17 cellular contexts compared by ENCODE assay signal in the genomic region with DNA sequence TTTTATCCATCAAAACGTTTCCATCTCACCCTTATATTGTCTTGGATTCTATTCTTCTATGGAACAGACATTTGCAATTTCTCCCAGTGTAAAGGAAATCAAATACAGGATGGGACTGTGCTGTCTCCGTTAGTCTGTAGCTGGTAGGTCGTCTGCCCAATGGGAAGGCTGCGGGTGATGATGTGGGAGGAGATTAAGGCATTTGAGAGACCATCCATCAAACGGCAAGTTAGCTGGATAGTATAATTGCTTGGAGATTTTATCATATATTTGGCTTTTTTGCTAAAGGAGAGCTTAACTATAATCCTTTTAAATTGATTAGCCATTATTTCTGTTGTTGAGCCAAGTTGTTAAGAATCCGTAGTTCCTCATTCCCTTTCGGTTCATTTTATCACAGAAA.
DNase-seq lines count a peak whose midpoint lies in the region; ATAC-seq and TF ChIP-seq lines count a peak whose summit lies in the region.
"Had no signal": no experiment of that assay in that cellular context is flagged by ENCODE, and none has a peak within 500 bp of the region (broad histone marks: within the 10 kb centered on the region; RNA-seq: fewer than 3 reads in every experiment).

No MANE protein-coding gene starts in this region.

- no peaks in the 10 kb centered on the region for H3K27me3 Mint-ChIP-seq in mesothelial cell of epicardium (ENCODE audit: low read depth)
- no peaks in the 10 kb centered on the region for H3K27me3 Mint-ChIP-seq in type B pancreatic cell
- H3K27me3 Mint-ChIP-seq: B cell; CD4-positive, alpha-beta T cell had no signal

- TF ChIP-seq RAD21 in SK-N-SH (IDR thresholded peaks at IDR 0.05; ENCODE audit: low read length), result no peak

- DNase-seq in SK-N-SH, result peak; percentile 42
- peak in 1 of 2 experiments; percentile 48 for DNase-seq in mesothelial cell of epicardium (ENCODE audit: low spot score in 2 of 2, unreplicated experiment in 2 of 2)
- no peak for DNase-seq in type B pancreatic cell (ENCODE audit: extremely low spot score, unreplicated experiment)
- no peak for DNase-seq in HCEC 1CT
- DNase-seq: 8988T; AML-193; Caco-2; Calu3; CD4-positive, alpha-beta T cell; CD8-positive, alpha-beta T cell; DMS79 treated with DMSO at 0.1 percent for 48 hours; GF-D8 had no signal

- peak overlapping the region in 1 of 2 experiments; percentile 27; a peak in 3 of 4 replicates for H3K4me3 ChIP-seq in SK-N-SH (ENCODE audit: low read depth in 2 of 2, low read length in 1 of 2)
- H3K4me3 ChIP-seq: BLaER1 treated with 17β-estradiol and CSF1 and Interleukin-3, amounts not matched to agents 10 nM and 100 nM had no signal

- no peaks in the 10 kb centered on the region for H3K27me3 ChIP-seq in SK-N-SH (ENCODE audit: insufficient read depth)
- H3K27me3 ChIP-seq: BLaER1 treated with 17β-estradiol and CSF1 and Interleukin-3, amounts not matched to agents 10 nM and 100 nM had no signal

- no peaks in the 10 kb centered on the region for H3K36me3 ChIP-seq in SK-N-SH (replicated peaks in 1 of 2; ENCODE audit: control insufficient read depth in 1 of 2, insufficient read depth in 2 of 2, low read length in 1 of 2)
- H3K36me3 ChIP-seq: BLaER1 treated with 17β-estradiol and CSF1 and Interleukin-3, amounts not matched to agents 10 nM and 100 nM had no signal

- no peak for ATAC-seq in GM21423 (IDR thresholded peaks at IDR 0.05; ENCODE audit: unreplicated experiment)
- ATAC-seq in HG03159 (IDR thresholded peaks at IDR 0.05; ENCODE audit: unreplicated experiment), result no peak
- ATAC-seq: CD8-positive, alpha-beta T cell had no signal

- H4K20me1 ChIP-seq in SK-N-SH (ENCODE audit: insufficient read depth), result no peaks in the 10 kb centered on the region
- H4K20me1 ChIP-seq: BLaER1 treated with 17β-estradiol and CSF1 and Interleukin-3, amounts not matched to agents 10 nM and 100 nM had no signal

- H3K79me2 ChIP-seq in SK-N-SH (ENCODE audit: insufficient read depth), result no peaks in the 10 kb centered on the region

- CTCF ChIA-PET in SK-N-SH (lab: Yijun Ruan, JAX), result interaction anchor here (1.2 kb wide), 1 partner anchor 12 kb away, joined by 3 read pairs; no protein-coding TSS in a partner anchor

- H3K9ac ChIP-seq in SK-N-SH, result no peak overlapping the region
- H3K9ac ChIP-seq: BLaER1 treated with 17β-estradiol and CSF1 and Interleukin-3, amounts not matched to agents 10 nM and 100 nM had no signal

- peaks cover 20% of the 10 kb centered on the region for H3K9me3 Mint-ChIP-seq in mesothelial cell of epicardium
- H3K9me3 Mint-ChIP-seq in type B pancreatic cell, result no peaks in the 10 kb centered on the region

- H3K36me3 Mint-ChIP-seq in mesothelial cell of epicardium (peaks cover 19% of the 10 kb centered on the region), type B pancreatic cell (peaks cover 4% of the 10 kb centered on the region)
- H3K36me3 Mint-ChIP-seq: CD8-positive, alpha-beta T cell had no signal

- H3K27ac Mint-ChIP-seq in mesothelial cell of epicardium (peak overlapping the region; percentile 93), type B pancreatic cell (no peak overlapping the region)
- H3K27ac Mint-ChIP-seq: B cell; CD4-positive, alpha-beta T cell; CD8-positive, alpha-beta T cell had no signal

- no peak overlapping the region for H3K27ac ChIP-seq in SK-N-SH (ENCODE audit: low read depth in 2 of 2, low read length in 1 of 2)
- H3K27ac ChIP-seq: BLaER1 treated with 17β-estradiol and CSF1 and Interleukin-3, amounts not matched to agents 10 nM and 100 nM; C4-2B had no signal

- POLR2A ChIA-PET in SK-N-SH (lab: Yijun Ruan, JAX), result no interaction called here

- 10% methylated on average over 7 of the region's 7 CpGs for WGBS in SK-N-SH (ENCODE audit: low lambda C conversion rate)

- H2AFZ ChIP-seq in SK-N-SH (ENCODE audit: low read depth), result no peak overlapping the region

- H3K4me3 Mint-ChIP-seq in mesothelial cell of epicardium (peak overlapping the region; percentile 6), type B pancreatic cell (peak overlapping the region; percentile 18)
- H3K4me3 Mint-ChIP-seq: B cell; CD4-positive, alpha-beta T cell; CD8-positive, alpha-beta T cell had no signal

- no peak for TF ChIP-seq EP300 in SK-N-SH (IDR thresholded peaks at IDR 0.05; ENCODE audit: borderline replicate concordance in 1 of 2, low read depth in 1 of 2, low read length in 1 of 2)

- no peak for TF ChIP-seq CTCF in SK-N-SH (IDR thresholded peaks at IDR 0.05)
- TF ChIP-seq CTCF in mesothelial cell of epicardium (IDR thresholded peaks at IDR 0.05; ENCODE audit: unreplicated experiment), result no peak
- no peak for TF ChIP-seq CTCF in type B pancreatic cell (conservative IDR thresholded peaks at IDR 0.05)

- no peaks in the 10 kb centered on the region for H3K9me3 ChIP-seq in SK-N-SH

- no peaks in the 10 kb centered on the region for H3F3A ChIP-seq in SK-N-SH (replicated peaks; ENCODE audit: insufficient read depth)

- H3K9me2 ChIP-seq in SK-N-SH, result no peaks in the 10 kb centered on the region

- no peaks in the 10 kb centered on the region for H3K4me1 ChIP-seq in SK-N-SH (ENCODE audit: control insufficient read depth in 1 of 2, insufficient read depth in 2 of 2, low read depth in 1 of 2, low read length in 1 of 2)
- H3K4me1 ChIP-seq: BLaER1 treated with 17β-estradiol and CSF1 and Interleukin-3, amounts not matched to agents 10 nM and 100 nM; Caco-2 had no signal

- H3K4me2 ChIP-seq in SK-N-SH, result no peak overlapping the region; the same call in 1 of the 2 replicates
- H3K4me2 ChIP-seq: BLaER1 treated with 17β-estradiol and CSF1 and Interleukin-3, amounts not matched to agents 10 nM and 100 nM had no signal

- H3K4me1 Mint-ChIP-seq in mesothelial cell of epicardium, result peaks cover 46% of the 10 kb centered on the region
- peaks cover 20% of the 10 kb centered on the region for H3K4me1 Mint-ChIP-seq in type B pancreatic cell (ENCODE audit: unreplicated experiment)
- H3K4me1 Mint-ChIP-seq: B cell had no signal

TF ChIP-seq in SK-N-SH, 30 proteins besides CTCF, POLR2A, EP300 and RAD21:
- TF ChIP-seq EZH2phosphoT487 (IDR thresholded peaks at IDR 0.05; ENCODE audit: borderline replicate concordance, low read depth) (no peak), SMC3 (IDR thresholded peaks at IDR 0.05; ENCODE audit: low read depth, low read length) (no peak), FOXJ3 (CRISPR knock-in tag; IDR thresholded peaks at IDR 0.05) (no peak), GATA2 (CRISPR knock-in tag; IDR thresholded peaks at IDR 0.05) (peak; percentile 35; the same call in 1 of the 2 replicates), MEF2A (IDR thresholded peaks at IDR 0.05; ENCODE audit: borderline replicate concordance, low read depth) (no peak), FOSL2 (IDR thresholded peaks at IDR 0.05; ENCODE audit: borderline replicate concordance, low read depth) (no peak)
